ENCODE assay signal across 1 cellular context in genomic region chr7:131231381-131232220, GRCh38.
TF ChIP-seq lines count a peak whose summit lies in the region.

No MANE protein-coding gene starts in this region.

TF ChIP-seq in K562, 482 proteins besides CTCF, POLR2A, EP300 and RAD21 (continued from another document):
- TF ChIP-seq ZMIZ1 (IDR thresholded peaks at IDR 0.05; ENCODE audit: low read depth in 2 of 2, low read length in 2 of 2) (no peak), NR2F6 (CRISPR knock-in tag; IDR thresholded peaks at IDR 0.05) (no peak), HCFC1 (IDR thresholded peaks at IDR 0.05; ENCODE audit: low read depth, low read length) (no peak), RBFOX2 (IDR thresholded peaks at IDR 0.05; ENCODE audit: low read depth, low read length) (no peak), SNAPC5 (CRISPR knock-in tag; IDR thresholded peaks at IDR 0.05) (no peak), GABPA (tag; conservative IDR thresholded peaks at IDR 0.05; ENCODE audit: low read depth) (peak; percentile 77), RUNX1 (IDR thresholded peaks at IDR 0.05; ENCODE audit: low read depth) (no peak), AFF1 (IDR thresholded peaks at IDR 0.05; ENCODE audit: low read depth in 1 of 2, partially characterized antibody in 2 of 2) (peak in 1 of 2 experiments; percentile 21), ATF6 (CRISPR knock-in tag; IDR thresholded peaks at IDR 0.05) (no peak), ZNF668 (CRISPR knock-in tag; IDR thresholded peaks at IDR 0.05) (peak; percentile 46; the same call in 1 of the 2 replicates), SMARCE1 (IDR thresholded peaks at IDR 0.05) (peak; percentile 27; the same call in 1 of the 2 replicates), HDGF (IDR thresholded peaks at IDR 0.05) (no peak), JUND (IDR thresholded peaks at IDR 0.05; ENCODE audit: borderline replicate concordance, low read depth, low read length) (peak; percentile 2; the same call in 1 of the 2 replicates), JUND (tag; IDR thresholded peaks at IDR 0.05; ENCODE audit: borderline replicate concordance, low read depth, low read length) (peak; percentile 30; the same call in 1 of the 3 replicates), CBFB (CRISPR knock-in tag; IDR thresholded peaks at IDR 0.05) (peak; percentile 70; the same call in 1 of the 2 replicates), EP400 (IDR thresholded peaks at IDR 0.05) (peak; percentile 58), SMARCA5 (IDR thresholded peaks at IDR 0.05) (peak; percentile 38; the same call in 1 of the 2 replicates), SMARCB1 (IDR thresholded peaks at IDR 0.05; ENCODE audit: insufficient read length, low read depth) (no peak), ZSCAN32 (CRISPR knock-in tag; IDR thresholded peaks at IDR 0.05) (peak; percentile 37; the same call in 1 of the 2 replicates), E2F4 (CRISPR knock-in tag; IDR thresholded peaks at IDR 0.05; ENCODE audit: low read depth) (no peak), HDAC2 (IDR thresholded peaks at IDR 0.05) (0 out of 2 replicates have a peak, but pooled peaks have one; percentile 17), HLTF (IDR thresholded peaks at IDR 0.05) (no peak), POLR3G (IDR thresholded peaks at IDR 0.05; ENCODE audit: extremely low read depth, insufficient read length, insufficient replicate concordance) (no peak)
